ENCODE assay signal across 22 cellular contexts in genomic region chr2:157233506-157233905, GRCh38. TPM values are rescaled to one million over a fixed set of nuclear protein-coding genes. Genes with fewer than 3 reads are reported as not detected.
A peak's percentile ranks its signal among the peaks of the same experiment; 100 is the strongest.
DNase-seq lines count a peak whose midpoint lies in the region; ATAC-seq, FAIRE-seq and TF ChIP-seq lines count a peak whose summit lies in the region.
"Had no signal": no experiment of that assay in that cellular context is flagged by ENCODE, and none has a peak within 500 bp of the region (broad histone marks: within the 10 kb centered on the region; RNA-seq: fewer than 3 reads in every experiment).

No MANE protein-coding gene starts in this region.

- no peak overlapping the region for H3K4ac ChIP-seq in mesenchymal stem cell (ENCODE audit: low read depth in 1 of 2, low read length in 2 of 2)

- no peak overlapping the region for H3K14ac ChIP-seq in mesenchymal stem cell (ENCODE audit: low read length in 2 of 2)

- no peak overlapping the region for H3K23ac ChIP-seq in mesenchymal stem cell (ENCODE audit: low read length in 2 of 2)

- in situ Hi-C loops in HepG2 (cut with HindIII; ENCODE audit: extremely low pct_ligation_motif_present, low pct_unique_long_range_greater_than_20kb), result no loop called here

- H2BK12ac ChIP-seq in mesenchymal stem cell (ENCODE audit: low read length in 2 of 2), result no peak overlapping the region

- POLR2A ChIA-PET in PC-3 (lab: Charles Lee; ENCODE audit: unreplicated experiment) (no interaction called here), HepG2 (lab: Yijun Ruan, JAX) (no interaction called here)

- no peak overlapping the region for H4K91ac ChIP-seq in mesenchymal stem cell (ENCODE audit: low read length)

- H3K36me3 ChIP-seq in PC-3 (ENCODE audit: low read depth, low read length) (no peaks in the 10 kb centered on the region), mesenchymal stem cell (ENCODE audit: control insufficient read depth in 1 of 2, insufficient read depth in 2 of 2, low read depth in 1 of 2, low read length in 2 of 2) (no peaks in the 10 kb centered on the region), HepG2 (replicated peaks in 1 of 2; ENCODE audit: control insufficient read depth in 1 of 2, insufficient read depth in 2 of 2, low read length in 2 of 2) (no peaks in the 10 kb centered on the region)
- H3K36me3 ChIP-seq: left lung, prostate gland, thoracic aorta had no signal

- H3K4me3 ChIP-seq in PC-3 (ENCODE audit: low read length) (no peak overlapping the region), cardiac fibroblast (replicated peaks in 1 of 2; ENCODE audit: low read depth in 2 of 2, low read length in 2 of 2) (no peak overlapping the region), mesenchymal stem cell (ENCODE audit: insufficient read depth in 1 of 2, low read depth in 1 of 2, low read length in 2 of 2) (no peak overlapping the region), HepG2 (replicated peaks in 1 of 3; ENCODE audit: insufficient read depth in 1 of 3, low read depth in 2 of 3, low read length in 3 of 3) (no peak overlapping the region)
- H3K4me3 ChIP-seq: left lung, prostate gland, skin epidermis, thoracic aorta had no signal

- H3K9me2 ChIP-seq in PC-3 (replicated peaks; ENCODE audit: low read length), result no peaks in the 10 kb centered on the region

- H3F3A ChIP-seq in PC-3 (ENCODE audit: low read length, unreplicated experiment), result no peaks in the 10 kb centered on the region

- no peak overlapping the region for H2BK5ac ChIP-seq in mesenchymal stem cell (ENCODE audit: low read depth, low read length, poor library complexity, severe bottlenecking)

- no peak for ATAC-seq in PC-3
- ATAC-seq in HepG2, result no peak
- ATAC-seq: activated T-helper 17 cell treated with anti-CD3 and anti-CD28 coated beads, Interleukin-2, amount 50 U/mL, for 72 hours; CD8-positive, alpha-beta T cell; left lung had no signal

- H3K9me3 ChIP-seq in PC-3 (ENCODE audit: low read length) (no peaks in the 10 kb centered on the region), mesenchymal stem cell (ENCODE audit: control insufficient read depth, low read length) (no peaks in the 10 kb centered on the region), HepG2 (ENCODE audit: low read length) (no peaks in the 10 kb centered on the region)
- H3K9me3 ChIP-seq: left lung, prostate gland, thoracic aorta had no signal

- no peak overlapping the region for H4K8ac ChIP-seq in mesenchymal stem cell (ENCODE audit: low read length)

- 79% methylated on average over 2 of the region's 4 CpGs for WGBS in mesenchymal stem cell
- 0% methylated on average over 4 of the region's 4 CpGs for WGBS in HepG2 (ENCODE audit: low lambda C conversion rate)

- H3K18ac ChIP-seq in mesenchymal stem cell (ENCODE audit: low read depth in 1 of 2, low read length in 2 of 2), result no peak overlapping the region

- no peaks in the 10 kb centered on the region for H3K27me3 ChIP-seq in PC-3 (ENCODE audit: low read length)
- no peaks in the 10 kb centered on the region for H3K27me3 ChIP-seq in mesenchymal stem cell (ENCODE audit: control insufficient read depth in 1 of 2, insufficient read depth in 1 of 2, low read length in 2 of 2)
- H3K27me3 ChIP-seq in HepG2 (ENCODE audit: control insufficient read depth in 1 of 2, insufficient read depth in 2 of 2, low read length in 2 of 2), result no peaks in the 10 kb centered on the region
- H3K27me3 ChIP-seq: left lung had no signal

- no peak for TF ChIP-seq POLR2A in HepG2 (IDR thresholded peaks at IDR 0.05; ENCODE audit: insufficient read depth in 1 of 2, low read depth in 2 of 2, low read length in 2 of 2)

- H2AFZ ChIP-seq in PC-3 (ENCODE audit: low read length) (no peak overlapping the region), mesenchymal stem cell (ENCODE audit: low read depth, low read length) (no peak overlapping the region), HepG2 (ENCODE audit: low read length) (no peak overlapping the region)

- TF ChIP-seq RAD21 in HepG2 (CRISPR knock-in tag; IDR thresholded peaks at IDR 0.05), result no peak

- no peak overlapping the region for H2AK5ac ChIP-seq in mesenchymal stem cell (ENCODE audit: low read length, severe bottlenecking)

- H3K4me1 ChIP-seq in PC-3 (ENCODE audit: insufficient read depth, low read length) (0 out of 2 replicates have a peak, but pooled peaks cover 7% of the 10 kb centered on the region), mesenchymal stem cell (ENCODE audit: control insufficient read depth, insufficient read depth, low read depth, low read length) (no peaks in the 10 kb centered on the region), HepG2 (ENCODE audit: insufficient read depth, low read length) (no peaks in the 10 kb centered on the region)
- H3K4me1 ChIP-seq: left lung, prostate gland had no signal

- BruUV-seq in PC-3 (replicated peaks; lab: Mats Ljungman, UMichigan), result no TSS peak
- no TSS peak for BruUV-seq in HepG2 (replicated peaks; lab: Mats Ljungman, UMichigan)

- CTCF ChIA-PET in PC-3 (lab: Charles Lee), result no interaction called here
- CTCF ChIA-PET in HepG2 (lab: Yijun Ruan, JAX; ENCODE audit: low intra/inter-chr PET ratio, low total read pairs), result no interaction called here

- H3K4me2 ChIP-seq in PC-3 (ENCODE audit: low read length), result no peak overlapping the region
- no peak overlapping the region for H3K4me2 ChIP-seq in mesenchymal stem cell (ENCODE audit: low read length, poor library complexity, severe bottlenecking)
- no peak overlapping the region for H3K4me2 ChIP-seq in HepG2 (ENCODE audit: low read depth, low read length)

- no peak overlapping the region for H3K9ac ChIP-seq in PC-3 (ENCODE audit: low read length)
- no peak overlapping the region for H3K9ac ChIP-seq in mesenchymal stem cell (ENCODE audit: low read length)
- no peak overlapping the region for H3K9ac ChIP-seq in HepG2 (ENCODE audit: insufficient read depth, low read depth, low read length)

- DNase-seq in ELR (ENCODE audit: low read depth) (peak; percentile 69), PC-3 (peak; percentile 37), cardiac fibroblast (ENCODE audit: low read depth in 2 of 2) (peak; percentile 70 to 82), mesenchymal stem cell (peak; percentile 11), GOT3 (lab: John Stamatoyannopoulos, UW) (no peak), NCI-H2227 (lab: John Stamatoyannopoulos, UW; ENCODE audit: unreplicated experiment) (no peak), ureter (ENCODE audit: low spot score) (no peak), HepG2 (ENCODE audit: low spot score) (no peak)
- DNase-seq: activated CD4-positive, alpha-beta T cell treated with anti-CD3 and anti-CD28 coated beads, Interleukin-2, amount 10 ng/mL, durations not matched to agents 24 days and 14 days; amniotic stem cell; CD8-positive, alpha-beta T cell; left lung; NCI-H1436; NCI-H526 treated with DMSO at 0.1 percent for 48 hours; SHP77; stimulated activated CD4-positive, alpha-beta T cell treated with anti-CD3 and anti-CD28 coated beads, Interleukin-2, amount 100 ng/mL, for 24 hours; stimulated activated naive CD4-positive, alpha-beta T cell; T-helper 1 cell had no signal

- TF ChIP-seq EP300 in HepG2 (IDR thresholded peaks at IDR 0.05; ENCODE audit: low read depth in 2 of 2, low read length in 2 of 2) (no peak), HepG2 (CRISPR knock-in tag; IDR thresholded peaks at IDR 0.05; ENCODE audit: borderline replicate concordance) (no peak)

- H2BK15ac ChIP-seq in mesenchymal stem cell (ENCODE audit: low read depth, poor library complexity, severe bottlenecking), result no peak overlapping the region

- no peaks in the 10 kb centered on the region for H3K79me1 ChIP-seq in mesenchymal stem cell (replicated peaks; ENCODE audit: low read length, poor library complexity, severe bottlenecking)

- no peaks in the 10 kb centered on the region for H4K20me1 ChIP-seq in PC-3 (ENCODE audit: low read length)
- H4K20me1 ChIP-seq in HepG2 (ENCODE audit: insufficient read depth, low read length), result no peaks in the 10 kb centered on the region

- H3K27ac ChIP-seq in PC-3 (ENCODE audit: low read length) (no peak overlapping the region), mesenchymal stem cell (ENCODE audit: low read length, poor library complexity, severe bottlenecking) (no peak overlapping the region), HepG2 (ENCODE audit: extremely low read length, insufficient read depth, low read length) (no peak overlapping the region)
- H3K27ac ChIP-seq: left lung, prostate gland, skin epidermis, thoracic aorta had no signal

- H3K79me2 ChIP-seq in PC-3 (ENCODE audit: low read length) (no peaks in the 10 kb centered on the region), HepG2 (ENCODE audit: insufficient read depth, low read length) (no peaks in the 10 kb centered on the region)

- no peak overlapping the region for H2BK120ac ChIP-seq in mesenchymal stem cell (ENCODE audit: low read depth, low read length)

- FAIRE-seq in HepG2 (lab: Jason Lieb, UNC), result no peak

- TF ChIP-seq CTCF in PC-3 (conservative IDR thresholded peaks at IDR 0.05; ENCODE audit: low read depth, low read length) (no peak), cardiac fibroblast (IDR thresholded peaks at IDR 0.05; ENCODE audit: low read depth, low read length) (no peak), HepG2 (CRISPR knock-in tag; IDR thresholded peaks at IDR 0.05) (no peak)

- intact Hi-C loops in PC-3 (cut with micrococcal nuclease) (no loop called here), HepG2 (cut with micrococcal nuclease; ENCODE audit: unreplicated experiment) (no loop called here)

RNA-seq across cellular contexts. Expression of gene GALNT5, which starts 24.0 kb away (rescaled TPM):
- total RNA-seq in PC-3 (2014; rRNA removed), result 0.04 TPM in 1 of 2 replicates, not detected in the other
- polyA plus RNA-seq in mesenchymal stem cell (2013, experiment 1 of 2), result 1.9 TPM
- 1.9 TPM for polyA plus RNA-seq in mesenchymal stem cell (2013, experiment 2 of 2)
- total RNA-seq in ureter, result 0.29 TPM
- not detected in 2 replicates for total RNA-seq in HepG2 (2016; rRNA removed; fragmentation: Illumina TruSeq; extraction: Trizol)
- not detected in 2 replicates for total RNA-seq in HepG2 (2016; cell fraction: cytosol; rRNA removed; fragmentation: Illumina TruSeq; extraction: Trizol; ENCODE audit: low read depth)
- total RNA-seq in HepG2 (2016; cell fraction: insoluble cytoplasmic fraction; rRNA removed; fragmentation: Illumina TruSeq; extraction: Trizol), result not detected in 2 replicates
- total RNA-seq in HepG2 (2016; cell fraction: membrane; rRNA removed; fragmentation: Illumina TruSeq; extraction: Trizol), result not detected in 2 replicates
- total RNA-seq in HepG2 (2016; cell fraction: nucleus; rRNA removed; fragmentation: Illumina TruSeq; extraction: Trizol), result not detected in 2 replicates
- polyA plus RNA-seq in HepG2 (2011; rRNA removed), result not detected in 2 replicates
- not detected in 2 replicates for polyA plus RNA-seq in HepG2 (2011; cell fraction: cytosol; rRNA removed)
- not detected in 2 replicates for polyA plus RNA-seq in HepG2 (2011; cell fraction: nucleus; rRNA removed)
- not detected in 2 replicates for polyA plus RNA-seq in HepG2 (2012)
- polyA plus RNA-seq in HepG2 (2016; cell fraction: cytosol; fragmentation: Illumina TruSeq; extraction: Trizol; ENCODE audit: low read depth), result not detected in 2 replicates
- polyA plus RNA-seq in HepG2 (2016; cell fraction: insoluble cytoplasmic fraction; fragmentation: Illumina TruSeq; extraction: Trizol; ENCODE audit: low read depth), result not detected in 2 replicates
- not detected in 2 replicates for polyA plus RNA-seq in HepG2 (2016; cell fraction: membrane; fragmentation: Illumina TruSeq; extraction: Trizol; ENCODE audit: low read depth)
- not detected in 2 replicates for polyA plus RNA-seq in HepG2 (2016; cell fraction: nucleus; fragmentation: Illumina TruSeq; extraction: Trizol; ENCODE audit: insufficient read depth, low read depth)
- polyA minus RNA-seq in HepG2 (2011; rRNA and poly(A)+ RNA removed; ENCODE audit: low replicate concordance), result 0.07 TPM in 1 of 2 replicates, not detected in the other
- polyA minus RNA-seq in HepG2 (2011; cell fraction: cytosol; rRNA and poly(A)+ RNA removed), result not detected in 2 replicates
- not detected in 2 replicates for polyA minus RNA-seq in HepG2 (2011; cell fraction: nucleus; rRNA and poly(A)+ RNA removed)
- total RNA-seq: activated CD4-positive, alpha-beta T cell treated with anti-CD3 and anti-CD28 coated beads, Interleukin-2, amount 10 ng/mL, durations not matched to agents 24 days and 14 days; CD8-positive, alpha-beta T cell had no signal

Comparison
In these comparisons a context has a peak if more than half of its experiments do, and no peak if none do; other contexts are left out.
1. DNase-seq: peak in ELR (single experiment), PC-3 (single experiment), cardiac fibroblast (2 of 2) and mesenchymal stem cell (single experiment); none in GOT3 (single experiment), NCI-H2227 (single experiment), ureter (single experiment) and HepG2 (single experiment).